In genomic region chr17:8108972-8109668, GRCh38 we compare ENCODE assay signal across 13 cellular contexts. TPM values are rescaled to one million over a fixed set of nuclear protein-coding genes. Genes with fewer than 3 reads are reported as not detected.
"Had no signal": no experiment of that assay in that cellular context is flagged by ENCODE, and none has a peak within 500 bp of the region (broad histone marks: within the 10 kb centered on the region; RNA-seq: fewer than 3 reads in every experiment).

No MANE protein-coding gene starts in this region.

- H3K27ac Mint-ChIP-seq: activated naive CD4-positive, alpha-beta T cell treated with anti-CD3 and anti-CD28 coated beads, Interleukin-2, amount 10 ng/mL, durations not matched to agents 7 days and 5 days; immature natural killer cell; nephron had no signal

- H3K36me3 Mint-ChIP-seq: activated naive CD4-positive, alpha-beta T cell treated with anti-CD3 and anti-CD28 coated beads, Interleukin-2, amount 10 ng/mL, durations not matched to agents 7 days and 5 days; immature natural killer cell had no signal

- H3K4me3 Mint-ChIP-seq: activated naive CD4-positive, alpha-beta T cell treated with anti-CD3 and anti-CD28 coated beads, Interleukin-2, amount 10 ng/mL, durations not matched to agents 7 days and 5 days; immature natural killer cell had no signal

- H3K4me3 ChIP-seq: mucosa of descending colon had no signal

- H3K27ac ChIP-seq: lower lobe of right lung had no signal

- H3K36me3 ChIP-seq: lower lobe of right lung had no signal

- DNase-seq: activated CD4-positive, alpha-beta T cell treated with anti-CD3 and anti-CD28 coated beads for 48 hours; activated CD8-positive, alpha-beta memory T cell treated with anti-CD3 and anti-CD28 coated beads for 24 hours; activated naive CD4-positive, alpha-beta T cell treated with anti-CD3 and anti-CD28 coated beads, Interleukin-2, amount 10 ng/mL, durations not matched to agents 7 days and 5 days; central memory CD4-positive, alpha-beta T cell; hippocampal formation; immature natural killer cell; lower lobe of right lung; mucosa of descending colon; stimulated activated CD4-positive, alpha-beta T cell treated with anti-CD3 and anti-CD28 coated beads, Interleukin-4, amount 100 ng/mL, for 24 hours had no signal

- H3K9me3 ChIP-seq: lower lobe of right lung, mucosa of descending colon had no signal

- H3K9me3 Mint-ChIP-seq: activated naive CD4-positive, alpha-beta T cell treated with anti-CD3 and anti-CD28 coated beads, Interleukin-2, amount 10 ng/mL, durations not matched to agents 7 days and 5 days; immature natural killer cell; nephron had no signal

RNA-seq across cellular contexts. Expression of gene ALOXE3, which starts 9.2 kb away (rescaled TPM):
- total RNA-seq: lower lobe of right lung; mucosa of descending colon; osteocyte; T-helper 1 cell treated with Interleukin-12 subunit alpha and Interleukin-12 subunit beta and Interleukin-4 antibody, amounts not matched to agents 30 ng/mL and 1 ng/mL, for 36 hours; urinary bladder had no signal
- polyA plus RNA-seq: immature natural killer cell, urinary bladder had no signal

RNA-seq across cellular contexts. Expression of gene HES7, which starts 14.8 kb away (rescaled TPM):
- total RNA-seq: urinary bladder had no signal
- polyA plus RNA-seq: immature natural killer cell had no signal

RNA-seq across cellular contexts. Expression of gene ALOX12B, which starts 21.6 kb away (rescaled TPM):
- total RNA-seq: lower lobe of right lung; osteocyte; T-helper 1 cell treated with Interleukin-12 subunit alpha and Interleukin-12 subunit beta and Interleukin-4 antibody, amounts not matched to agents 30 ng/mL and 1 ng/mL, for 36 hours had no signal
- polyA plus RNA-seq: urinary bladder had no signal
